11 cellular contexts compared by ENCODE assay signal in genomic region chr10:30554443-30554831, GRCh38.
DNase-seq lines count a peak whose midpoint lies in the region; ATAC-seq and TF ChIP-seq lines count a peak whose summit lies in the region.
"Had no signal": no experiment of that assay in that cellular context is flagged by ENCODE, and none has a peak within 500 bp of the region (broad histone marks: within the 10 kb centered on the region; RNA-seq: fewer than 3 reads in every experiment).

No MANE protein-coding gene starts in this region.

- peaks cover 2% of the 10 kb centered on the region for H3K27me3 Mint-ChIP-seq in neural progenitor cell (ENCODE audit: insufficient read depth, low read depth)

- H3K9me3 Mint-ChIP-seq in neural progenitor cell, result no peaks in the 10 kb centered on the region

- no peaks in the 10 kb centered on the region for H3K36me3 Mint-ChIP-seq in neural progenitor cell

- no peak overlapping the region for H3K27ac Mint-ChIP-seq in neural progenitor cell

- H3K4me1 ChIP-seq in neural progenitor cell (peaks cover 25% of the 10 kb centered on the region), vagina (peaks cover 10% of the 10 kb centered on the region), body of pancreas (peaks cover 11% of the 10 kb centered on the region)

- no peak overlapping the region for H3K9ac ChIP-seq in neural progenitor cell

- H3K36me3 ChIP-seq in neural progenitor cell (no peaks in the 10 kb centered on the region), vagina (no peaks in the 10 kb centered on the region), body of pancreas (replicated peaks in 1 of 2; ENCODE audit: insufficient read depth in 1 of 2, low read depth in 2 of 2) (no peaks in the 10 kb centered on the region)

- H2AFZ ChIP-seq in neural progenitor cell (replicated peaks), result peak overlapping the region; percentile 56
- H2AFZ ChIP-seq: PC-9 had no signal

- peak overlapping the region; percentile 58 for H3K4me2 ChIP-seq in neural progenitor cell
- H3K4me2 ChIP-seq: PC-9 had no signal

- H3K27ac ChIP-seq in VCaP, result peak overlapping the region; percentile 80
- no peak overlapping the region for H3K27ac ChIP-seq in neural progenitor cell
- H3K27ac ChIP-seq in vagina, result peak overlapping the region; percentile 83
- peak overlapping the region in 2 of 4 donors; percentile 22 to 66 for H3K27ac ChIP-seq in body of pancreas
- H3K27ac ChIP-seq: PC-9 had no signal

- no peak for TF ChIP-seq CTCF in VCaP (conservative IDR thresholded peaks at IDR 0.05)
- no peak for TF ChIP-seq CTCF in fibroblast of the aortic adventitia (IDR thresholded peaks at IDR 0.05; ENCODE audit: insufficient read depth, low read length)
- no peak for TF ChIP-seq CTCF in neural progenitor cell (IDR thresholded peaks at IDR 0.05)
- no peak for TF ChIP-seq CTCF in vagina (IDR thresholded peaks at IDR 0.05)
- TF ChIP-seq CTCF in body of pancreas (IDR thresholded peaks at IDR 0.05), result no peak

- H3K4me3 ChIP-seq in fibroblast of the aortic adventitia (ENCODE audit: low read depth, low read length) (no peak overlapping the region), neural progenitor cell (no peak overlapping the region), vagina (peak overlapping the region; percentile 29 to 36), body of pancreas (no peak overlapping the region)
- H3K4me3 ChIP-seq: PC-9 had no signal

- intact Hi-C loops in vagina (cut with DNase I) (no loop called here), body of pancreas (cut with DNase I) (no loop called here)

- H3K9me3 ChIP-seq in neural progenitor cell (ENCODE audit: low read depth) (no peaks in the 10 kb centered on the region), vagina (no peaks in the 10 kb centered on the region), body of pancreas (no peaks in the 10 kb centered on the region)

- peak; percentile 2 for DNase-seq in fibroblast of the aortic adventitia (ENCODE audit: low read depth)
- no peak for DNase-seq in neural progenitor cell (ENCODE audit: low spot score)
- no peak for DNase-seq in vagina (ENCODE audit: extremely low spot score in 2 of 2)
- DNase-seq in body of pancreas, result no peak
- no peak for DNase-seq in NCI-H187 treated with DMSO at 0.1 percent for 48 hours (lab: John Stamatoyannopoulos, UW)
- DNase-seq: erythroblast, NCI-H1694 treated with DMSO at 0.1 percent for 48 hours, T-helper 9 cell had no signal

- peaks cover 24% of the 10 kb centered on the region for H3F3A ChIP-seq in neural progenitor cell (ENCODE audit: low read depth)

- H3K27me3 ChIP-seq in neural progenitor cell (no peaks in the 10 kb centered on the region), vagina (no peaks in the 10 kb centered on the region), body of pancreas (no peaks in the 10 kb centered on the region)

- H3K4me1 Mint-ChIP-seq in neural progenitor cell, result peaks cover 44% of the 10 kb centered on the region

- no peak for TF ChIP-seq POLR2A in vagina (IDR thresholded peaks at IDR 0.05)
- TF ChIP-seq POLR2A in body of pancreas (IDR thresholded peaks at IDR 0.05), result no peak

- H3K4me3 Mint-ChIP-seq in neural progenitor cell, result no peak overlapping the region

- 56 to 65% methylated on average over 4 of the region's 4 CpGs for WGBS in body of pancreas, 2 donors

- H3K79me2 ChIP-seq in neural progenitor cell (ENCODE audit: low read depth), result no peaks in the 10 kb centered on the region

- ATAC-seq in GM21723 (IDR thresholded peaks at IDR 0.05; ENCODE audit: unreplicated experiment) (no peak), body of pancreas (no peak)

- no peaks in the 10 kb centered on the region for H4K20me1 ChIP-seq in neural progenitor cell (ENCODE audit: low read depth)

Comparison
In these comparisons a context has a peak if more than half of its experiments do, and no peak if none do; other contexts are left out.
1. H3K4me3 ChIP-seq: peak in vagina (2 of 2); none in fibroblast of the aortic adventitia (single experiment), neural progenitor cell (single experiment) and body of pancreas (0 of 2).